In genomic region chr7:55242613-55243012, GRCh38 we compare ENCODE assay signal across 17 cellular contexts.
"Had no signal": no experiment of that assay in that cellular context is flagged by ENCODE, and none has a peak within 500 bp of the region (broad histone marks: within the 10 kb centered on the region; RNA-seq: fewer than 3 reads in every experiment).

No MANE protein-coding gene starts in this region.

- H3K9me3 ChIP-seq: left ventricle myocardium inferior, mucosa of descending colon, pancreas, thoracic aorta, upper lobe of right lung had no signal

- H3K27me3 ChIP-seq: pancreas, upper lobe of right lung had no signal

- FAIRE-seq: pancreas had no signal

- H3K36me3 ChIP-seq: left ventricle myocardium inferior, pancreas, thoracic aorta, upper lobe of right lung had no signal

- ATAC-seq: activated CD8-positive, alpha-beta T cell treated with anti-CD3 and anti-CD28 coated beads for 36 hours; activated T-cell treated with anti-CD3 and anti-CD28 coated beads, Interleukin-2, amount 50 U/mL, for 72 hours; mucosa of descending colon; naive thymus-derived CD4-positive, alpha-beta T cell; pancreas; T-helper 17 cell; upper lobe of right lung had no signal

- H3K4me3 ChIP-seq: left ventricle myocardium inferior, mucosa of descending colon, pancreas, thoracic aorta, upper lobe of right lung had no signal

- H3K4me1 ChIP-seq: left ventricle myocardium inferior, pancreas, upper lobe of right lung had no signal

- H3K27ac ChIP-seq: left ventricle myocardium inferior, pancreas, thoracic aorta, upper lobe of right lung had no signal

- DNase-seq: activated B cell treated with CpG ODN at 0.5 μM for 24 hours; activated CD4-positive, alpha-beta T cell treated with anti-CD3 and anti-CD28 coated beads for 48 hours; activated CD8-positive, alpha-beta memory T cell treated with anti-CD3 and anti-CD28 coated beads, Interleukin-2, amount 50 U/mL, for 4 hours; activated CD8-positive, alpha-beta T cell treated with anti-CD3 and anti-CD28 coated beads for 36 hours; activated gamma-delta T cell treated with Interleukin-2 at 50 U/mL for 16 hours; activated T-cell treated with anti-CD3 and anti-CD28 coated beads, Interleukin-2, amount 50 U/mL, for 72 hours; effector memory CD4-positive, alpha-beta T cell; hypothalamus; left ventricle myocardium inferior; mucosa of descending colon; naive thymus-derived CD4-positive, alpha-beta T cell; pancreas; stimulated activated CD4-positive, alpha-beta T cell treated with anti-CD3 and anti-CD28 coated beads, Interleukin-12 subunit alpha, Interleukin-12 subunit beta, amount 100 ng/mL, for 4 hours; stimulated activated CD4-positive, alpha-beta T cell treated with anti-CD3 and anti-CD28 coated beads, Interleukin-2, amount 100 ng/mL, for 24 hours; T-helper 17 cell; upper lobe of right lung had no signal
